In genomic region chr5:147160923-147161663, GRCh38 we compare ENCODE assay signal across 16 cellular contexts.
DNase-seq lines count a peak whose midpoint lies in the region; ATAC-seq and TF ChIP-seq lines count a peak whose summit lies in the region.
"Had no signal": no experiment of that assay in that cellular context is flagged by ENCODE, and none has a peak within 500 bp of the region (broad histone marks: within the 10 kb centered on the region; RNA-seq: fewer than 3 reads in every experiment).

No MANE protein-coding gene starts in this region.

- peak overlapping the region; percentile 91 for H3K27ac ChIP-seq in subcutaneous abdominal adipose tissue (ENCODE audit: low read depth, low read length)
- H3K27ac ChIP-seq: 22Rv1, BLaER1 had no signal

- no peak overlapping the region for H3K4me3 ChIP-seq in subcutaneous abdominal adipose tissue (ENCODE audit: low read depth in 1 of 5, low read length in 5 of 5)
- H3K4me3 ChIP-seq: BLaER1 had no signal

- peaks cover 3% of the 10 kb centered on the region for H3K4me1 Mint-ChIP-seq in type B pancreatic cell (ENCODE audit: unreplicated experiment)
- H3K4me1 Mint-ChIP-seq: CD8-positive, alpha-beta memory T cell had no signal

- H3K36me3 ChIP-seq in subcutaneous abdominal adipose tissue (ENCODE audit: control insufficient read depth in 5 of 5, insufficient read depth in 5 of 5, low read length in 5 of 5), result no peaks in the 10 kb centered on the region
- H3K36me3 ChIP-seq: BLaER1 had no signal

- no peak overlapping the region for H3K4me3 Mint-ChIP-seq in type B pancreatic cell
- H3K4me3 Mint-ChIP-seq: CD8-positive, alpha-beta memory T cell had no signal

- TF ChIP-seq CTCF in type B pancreatic cell (conservative IDR thresholded peaks at IDR 0.05), result no peak

- no peaks in the 10 kb centered on the region for H3K9me3 Mint-ChIP-seq in type B pancreatic cell

- peak overlapping the region in 1 of 5 donors; percentile 74 for H3K9ac ChIP-seq in subcutaneous abdominal adipose tissue (ENCODE audit: low read length in 5 of 5)
- H3K9ac ChIP-seq: BLaER1 had no signal

- no peak overlapping the region for H3K27ac Mint-ChIP-seq in type B pancreatic cell
- H3K27ac Mint-ChIP-seq: CD8-positive, alpha-beta memory T cell had no signal

- H3K27me3 Mint-ChIP-seq in type B pancreatic cell, result no peaks in the 10 kb centered on the region

- no peaks in the 10 kb centered on the region for H3K9me3 ChIP-seq in subcutaneous abdominal adipose tissue (ENCODE audit: control insufficient read depth in 5 of 5, low read length in 5 of 5)
- H3K9me3 ChIP-seq: BLaER1 had no signal

- H3K4me1 ChIP-seq in subcutaneous abdominal adipose tissue (ENCODE audit: control insufficient read depth in 5 of 5, insufficient read depth in 5 of 5, low read length in 5 of 5), result peaks cover 2 to 24% (median 20%) of the 10 kb centered on the region in 5 donors
- H3K4me1 ChIP-seq: BLaER1 had no signal

- H3K36me3 Mint-ChIP-seq in type B pancreatic cell, result no peaks in the 10 kb centered on the region
- H3K36me3 Mint-ChIP-seq: CD8-positive, alpha-beta memory T cell had no signal

- ATAC-seq in HG03460 (IDR thresholded peaks at IDR 0.05; ENCODE audit: unreplicated experiment), result no peak

- H3K27me3 ChIP-seq in subcutaneous abdominal adipose tissue (ENCODE audit: control insufficient read depth in 5 of 5, insufficient read depth in 4 of 5, low read length in 5 of 5), result no peaks in the 10 kb centered on the region
- H3K27me3 ChIP-seq: BLaER1 had no signal

- DNase-seq in DMS 273 (lab: John Stamatoyannopoulos, UW; ENCODE audit: unreplicated experiment) (peak; percentile 33), DMS 273 treated with DMSO at 0.1 percent for 48 hours (lab: John Stamatoyannopoulos, UW) (no peak), astrocyte of the hippocampus (ENCODE audit: low read depth, low spot score) (peak; percentile 71), medulla oblongata (ENCODE audit: extremely low spot score) (peak; percentile 14), NCI-H2196 treated with DMSO at 0.1 percent for 48 hours (lab: John Stamatoyannopoulos, UW; ENCODE audit: unreplicated experiment) (no peak), type B pancreatic cell (ENCODE audit: extremely low spot score, unreplicated experiment) (no peak)
- DNase-seq: CD8-positive, alpha-beta memory T cell; EL; H7; Karpas-422; NCI-H1417; NCI-H526 treated with DMSO at 0.1 percent for 48 hours had no signal

Comparison
In these comparisons a context has a peak if more than half of its experiments do, and no peak if none do; other contexts are left out.
1. DNase-seq: peak in DMS 273 (single experiment), astrocyte of the hippocampus (single experiment) and medulla oblongata (single experiment); none in DMS 273 treated with DMSO at 0.1 percent for 48 hours (single experiment), NCI-H2196 treated with DMSO at 0.1 percent for 48 hours (single experiment) and type B pancreatic cell (single experiment).